Comparison of ENCODE assay signal across 1 cellular context in the genomic region with DNA sequence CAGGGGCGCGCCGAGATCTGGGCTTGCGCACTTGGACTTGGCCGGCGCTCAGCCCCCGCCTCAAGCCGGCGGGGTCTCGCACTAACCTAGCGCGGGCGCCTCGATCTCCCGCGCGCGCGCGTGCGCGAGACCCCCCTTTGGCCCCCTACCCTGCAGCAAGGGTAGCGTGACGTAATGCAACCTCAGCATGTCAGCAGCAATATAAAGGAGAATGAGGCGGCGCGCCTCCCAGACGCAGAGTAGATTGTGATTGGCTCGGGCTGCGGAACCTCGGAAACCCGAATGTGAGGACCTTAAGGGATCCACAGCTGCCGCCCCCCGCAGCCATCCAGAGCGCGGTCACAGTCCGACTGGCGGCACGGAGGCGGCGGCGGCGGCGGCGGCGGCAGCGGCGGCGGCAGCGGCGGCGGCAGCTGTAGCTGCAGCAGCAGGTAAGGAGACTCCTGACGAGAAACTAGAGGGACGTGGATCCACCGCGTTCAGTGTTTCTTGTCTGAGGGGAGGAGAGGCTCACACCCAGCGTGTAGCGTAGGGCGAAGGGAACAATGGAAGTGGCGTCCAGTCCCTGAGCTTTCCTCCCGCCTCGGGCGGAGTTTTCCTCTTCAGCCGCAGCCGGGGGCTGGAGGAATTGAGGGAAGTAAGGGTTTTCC.
TF ChIP-seq lines count a peak whose summit lies in the region.

Gene SATL1 (minus strand): TSS at position 19 of the 650 bp plus-strand sequence. CDS start 134,811 bp downstream, outside the sequence.
Gene ZNF711 (plus strand): TSS at position 231 of the 650 bp plus-strand sequence. CDS start 3,582 bp downstream, outside the sequence.

TF ChIP-seq in Ishikawa, 13 proteins besides CTCF, POLR2A, EP300 and RAD21 (continued from another document):
- TF ChIP-seq, protein P1, sequence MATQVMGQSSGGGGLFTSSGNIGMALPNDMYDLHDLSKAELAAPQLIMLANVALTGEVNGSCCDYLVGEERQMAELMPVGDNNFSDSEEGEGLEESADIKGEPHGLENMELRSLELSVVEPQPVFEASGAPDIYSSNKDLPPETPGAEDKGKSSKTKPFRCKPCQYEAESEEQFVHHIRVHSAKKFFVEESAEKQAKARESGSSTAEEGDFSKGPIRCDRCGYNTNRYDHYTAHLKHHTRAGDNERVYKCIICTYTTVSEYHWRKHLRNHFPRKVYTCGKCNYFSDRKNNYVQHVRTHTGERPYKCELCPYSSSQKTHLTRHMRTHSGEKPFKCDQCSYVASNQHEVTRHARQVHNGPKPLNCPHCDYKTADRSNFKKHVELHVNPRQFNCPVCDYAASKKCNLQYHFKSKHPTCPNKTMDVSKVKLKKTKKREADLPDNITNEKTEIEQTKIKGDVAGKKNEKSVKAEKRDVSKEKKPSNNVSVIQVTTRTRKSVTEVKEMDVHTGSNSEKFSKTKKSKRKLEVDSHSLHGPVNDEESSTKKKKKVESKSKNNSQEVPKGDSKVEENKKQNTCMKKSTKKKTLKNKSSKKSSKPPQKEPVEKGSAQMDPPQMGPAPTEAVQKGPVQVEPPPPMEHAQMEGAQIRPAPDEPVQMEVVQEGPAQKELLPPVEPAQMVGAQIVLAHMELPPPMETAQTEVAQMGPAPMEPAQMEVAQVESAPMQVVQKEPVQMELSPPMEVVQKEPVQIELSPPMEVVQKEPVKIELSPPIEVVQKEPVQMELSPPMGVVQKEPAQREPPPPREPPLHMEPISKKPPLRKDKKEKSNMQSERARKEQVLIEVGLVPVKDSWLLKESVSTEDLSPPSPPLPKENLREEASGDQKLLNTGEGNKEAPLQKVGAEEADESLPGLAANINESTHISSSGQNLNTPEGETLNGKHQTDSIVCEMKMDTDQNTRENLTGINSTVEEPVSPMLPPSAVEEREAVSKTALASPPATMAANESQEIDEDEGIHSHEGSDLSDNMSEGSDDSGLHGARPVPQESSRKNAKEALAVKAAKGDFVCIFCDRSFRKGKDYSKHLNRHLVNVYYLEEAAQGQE (IDR thresholded peaks at IDR 0.05; ENCODE audit: low read depth) = no peak
- TF ChIP-seq, protein P2, sequence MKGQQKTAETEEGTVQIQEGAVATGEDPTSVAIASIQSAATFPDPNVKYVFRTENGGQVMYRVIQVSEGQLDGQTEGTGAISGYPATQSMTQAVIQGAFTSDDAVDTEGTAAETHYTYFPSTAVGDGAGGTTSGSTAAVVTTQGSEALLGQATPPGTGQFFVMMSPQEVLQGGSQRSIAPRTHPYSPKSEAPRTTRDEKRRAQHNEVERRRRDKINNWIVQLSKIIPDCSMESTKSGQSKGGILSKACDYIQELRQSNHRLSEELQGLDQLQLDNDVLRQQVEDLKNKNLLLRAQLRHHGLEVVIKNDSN (IDR thresholded peaks at IDR 0.05) = no peak
- TF ChIP-seq ZBTB7A (IDR thresholded peaks at IDR 0.05; ENCODE audit: low read depth) (peak; percentile 84), CREB1 (IDR thresholded peaks at IDR 0.05; ENCODE audit: low read depth) (peak; percentile 41; the same call in 1 of the 2 replicates), TEAD4 (IDR thresholded peaks at IDR 0.05) (no peak), FOXM1 (IDR thresholded peaks at IDR 0.05; ENCODE audit: borderline replicate concordance, low read depth) (no peak), NFIC (IDR thresholded peaks at IDR 0.05) (no peak), TCF12 (IDR thresholded peaks at IDR 0.05; ENCODE audit: low read depth) (no peak), EGR1 (IDR thresholded peaks at IDR 0.05) (no peak)
